ENCODE assay signal across 22 cellular contexts in the genomic region with DNA sequence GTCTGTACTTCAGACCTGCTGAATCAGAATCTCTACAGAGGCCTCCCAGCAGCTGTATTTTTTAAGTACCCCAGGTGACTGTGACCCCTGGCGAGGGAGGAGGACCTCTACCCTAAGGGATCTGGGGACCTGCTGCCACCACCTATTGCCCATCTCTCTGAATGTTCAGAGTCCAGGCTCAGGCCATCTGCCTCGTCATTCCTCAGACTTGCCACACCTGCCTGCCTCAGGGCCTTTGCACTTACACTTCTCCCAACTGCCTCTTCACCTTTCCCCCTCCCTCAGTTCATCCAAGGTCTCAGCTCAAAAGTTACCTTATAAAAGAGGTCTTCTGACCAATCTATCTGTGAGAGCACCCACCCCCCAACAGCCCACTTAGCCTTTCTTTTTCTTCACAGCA.
"Had no signal": no experiment of that assay in that cellular context is flagged by ENCODE, and none has a peak within 500 bp of the region (broad histone marks: within the 10 kb centered on the region; RNA-seq: fewer than 3 reads in every experiment).

No MANE protein-coding gene starts in this region.

- H3K27ac ChIP-seq: breast epithelium, esophagus muscularis mucosa, upper lobe of right lung had no signal

- H3K4me3 Mint-ChIP-seq: activated B cell treated with CpG ODN at 0.5 μM for 24 hours; activated CD4-positive, alpha-beta T cell treated with anti-CD3 and anti-CD28 coated beads for 36 hours; activated naive CD8-positive, alpha-beta T cell treated with anti-CD3 and anti-CD28 coated beads, Interleukin-2, amount 10 ng/mL, durations not matched to agents 7 days and 5 days; central memory CD8-positive, alpha-beta T cell; effector memory CD8-positive, alpha-beta T cell; neural crest cell had no signal

- H3K9me3 ChIP-seq: breast epithelium, esophagus muscularis mucosa, upper lobe of right lung had no signal

- H3K27ac Mint-ChIP-seq: activated B cell treated with CpG ODN at 0.5 μM for 24 hours; activated CD4-positive, alpha-beta T cell treated with anti-CD3 and anti-CD28 coated beads for 36 hours; activated naive CD8-positive, alpha-beta T cell treated with anti-CD3 and anti-CD28 coated beads, Interleukin-2, amount 10 ng/mL, durations not matched to agents 7 days and 5 days; activated T-helper 2 cell treated with anti-CD3 and anti-CD28 coated beads, Interferon-gamma antibody, Interleukin-2, Interleukin-4, amounts not matched to agents 10 μg/mL and 5 μg/mL and 100 μg/mL, durations not matched to agents 14 hours and 24 hours and 36 hours; effector memory CD8-positive, alpha-beta T cell had no signal

- H3K9me3 Mint-ChIP-seq: activated B cell treated with CpG ODN at 0.5 μM for 24 hours; activated naive CD8-positive, alpha-beta T cell treated with anti-CD3 and anti-CD28 coated beads, Interleukin-2, amount 10 ng/mL, durations not matched to agents 7 days and 5 days; activated T-helper 2 cell treated with anti-CD3 and anti-CD28 coated beads, Interferon-gamma antibody, Interleukin-2, Interleukin-4, amounts not matched to agents 10 μg/mL and 5 μg/mL and 100 μg/mL, durations not matched to agents 14 hours and 24 hours and 36 hours; central memory CD8-positive, alpha-beta T cell; effector memory CD8-positive, alpha-beta T cell; neural crest cell had no signal

- H3K36me3 ChIP-seq: breast epithelium, esophagus muscularis mucosa, upper lobe of right lung had no signal

- DNase-seq: activated B cell treated with CpG ODN at 0.5 μM for 24 hours; activated CD4-positive, alpha-beta T cell treated with anti-CD3 and anti-CD28 coated beads for 36 hours; activated CD4-positive, alpha-beta T cell treated with anti-CD3 and anti-CD28 coated beads, Interleukin-2, amount 50 U/mL, for 4 hours; activated naive CD4-positive, alpha-beta T cell treated with Interleukin-2 at 50 U/mL for 16 hours; activated naive CD8-positive, alpha-beta T cell treated with anti-CD3 and anti-CD28 coated beads, Interleukin-2, amount 10 ng/mL, durations not matched to agents 7 days and 5 days; amniotic stem cell; effector memory CD8-positive, alpha-beta T cell; hippocampal formation; mesenchymal stem cell; retina; stimulated activated CD4-positive, alpha-beta T cell treated with anti-CD3 and anti-CD28 coated beads, Interleukin-4, amount 100 ng/mL, for 1 hour; stimulated activated naive CD4-positive, alpha-beta T cell treated with Interleukin-2 at 50 U/mL for 16 hours; T-helper 1 cell; T1000; upper lobe of right lung had no signal

- H3K4me3 ChIP-seq: breast epithelium, esophagus muscularis mucosa, upper lobe of right lung had no signal

- FAIRE-seq: colon, frontal cortex had no signal

- H3K27me3 ChIP-seq: breast epithelium, esophagus muscularis mucosa, upper lobe of right lung had no signal

- H3K27me3 Mint-ChIP-seq: activated B cell treated with CpG ODN at 0.5 μM for 24 hours; activated CD4-positive, alpha-beta T cell treated with anti-CD3 and anti-CD28 coated beads for 36 hours; activated naive CD8-positive, alpha-beta T cell treated with anti-CD3 and anti-CD28 coated beads, Interleukin-2, amount 10 ng/mL, durations not matched to agents 7 days and 5 days; central memory CD8-positive, alpha-beta T cell; effector memory CD8-positive, alpha-beta T cell had no signal

- H3K4me1 ChIP-seq: breast epithelium had no signal

- ATAC-seq: activated CD4-positive, alpha-beta T cell treated with anti-CD3 and anti-CD28 coated beads for 36 hours; effector memory CD8-positive, alpha-beta T cell; upper lobe of right lung had no signal
